ENCODE assay signal across 1 cellular context in genomic region chr1:11299225-11299574, GRCh38.
TF ChIP-seq lines count a peak whose summit lies in the region.

No MANE protein-coding gene starts in this region.

TF ChIP-seq in H1, 55 proteins besides CTCF, POLR2A, EP300 and RAD21:
- no peak for TF ChIP-seq GABPA (IDR thresholded peaks at IDR 0.05; ENCODE audit: borderline replicate concordance, insufficient read depth, low read length)
- TF ChIP-seq CHD7 (IDR thresholded peaks at IDR 0.05; ENCODE audit: insufficient replicate concordance, low read length), result no peak
- TF ChIP-seq NRF1 (IDR thresholded peaks at IDR 0.05; ENCODE audit: low read depth, low read length), result no peak
- TF ChIP-seq TEAD4 (IDR thresholded peaks at IDR 0.05; ENCODE audit: low read depth, low read length), result no peak
- no peak for TF ChIP-seq SP4 (IDR thresholded peaks at IDR 0.05; ENCODE audit: low read length)
- no peak for TF ChIP-seq SIN3A (conservative IDR thresholded peaks at IDR 0.05 in 1 of 2, IDR thresholded peaks at IDR 0.05 in 1 of 2; ENCODE audit: low read depth in 1 of 2, low read length in 2 of 2)
- TF ChIP-seq SRF (IDR thresholded peaks at IDR 0.05; ENCODE audit: low read depth, low read length), result no peak
- TF ChIP-seq, protein P1, sequence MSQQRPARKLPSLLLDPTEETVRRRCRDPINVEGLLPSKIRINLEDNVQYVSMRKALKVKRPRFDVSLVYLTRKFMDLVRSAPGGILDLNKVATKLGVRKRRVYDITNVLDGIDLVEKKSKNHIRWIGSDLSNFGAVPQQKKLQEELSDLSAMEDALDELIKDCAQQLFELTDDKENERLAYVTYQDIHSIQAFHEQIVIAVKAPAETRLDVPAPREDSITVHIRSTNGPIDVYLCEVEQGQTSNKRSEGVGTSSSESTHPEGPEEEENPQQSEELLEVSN (IDR thresholded peaks at IDR 0.05), result no peak
- TF ChIP-seq TCF12 (IDR thresholded peaks at IDR 0.05; ENCODE audit: low read depth, low read length), result no peak
- no peak for TF ChIP-seq CREB1 (IDR thresholded peaks at IDR 0.05)
- TF ChIP-seq SAP30 (IDR thresholded peaks at IDR 0.05; ENCODE audit: insufficient read depth, insufficient replicate concordance, low read length), result no peak
- TF ChIP-seq NANOG (IDR thresholded peaks at IDR 0.05; ENCODE audit: insufficient read depth, low read depth, low read length, poor library complexity, severe bottlenecking), result no peak
- TF ChIP-seq, protein P2, sequence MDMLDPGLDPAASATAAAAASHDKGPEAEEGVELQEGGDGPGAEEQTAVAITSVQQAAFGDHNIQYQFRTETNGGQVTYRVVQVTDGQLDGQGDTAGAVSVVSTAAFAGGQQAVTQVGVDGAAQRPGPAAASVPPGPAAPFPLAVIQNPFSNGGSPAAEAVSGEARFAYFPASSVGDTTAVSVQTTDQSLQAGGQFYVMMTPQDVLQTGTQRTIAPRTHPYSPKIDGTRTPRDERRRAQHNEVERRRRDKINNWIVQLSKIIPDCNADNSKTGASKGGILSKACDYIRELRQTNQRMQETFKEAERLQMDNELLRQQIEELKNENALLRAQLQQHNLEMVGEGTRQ (IDR thresholded peaks at IDR 0.05; ENCODE audit: low read length), result no peak
TF ChIP-seq in H1: peak in this region for 0.
